In the genomic region with DNA sequence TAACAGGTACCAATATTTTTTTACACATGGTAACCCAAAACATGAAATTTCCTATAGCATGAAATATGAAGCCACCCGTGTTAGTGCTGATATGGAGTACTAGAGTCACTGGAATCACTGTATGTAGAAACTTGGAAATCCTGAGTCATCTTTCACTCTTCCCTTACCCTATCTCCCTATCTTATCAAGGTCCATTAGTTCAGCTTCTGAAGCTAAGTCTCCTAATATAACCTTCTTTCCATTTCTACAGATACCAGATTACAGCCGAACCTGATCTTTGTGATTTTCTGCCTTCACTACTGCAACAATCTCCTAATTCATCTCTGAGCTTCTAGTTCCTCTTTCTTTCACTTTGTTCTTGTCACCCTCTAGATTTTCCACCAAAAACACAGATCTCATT, we compare ENCODE assay signal across 1 cellular context.
TF ChIP-seq lines count a peak whose summit lies in the region.

No MANE protein-coding gene starts in this region.

TF ChIP-seq in A549, 52 proteins besides CTCF, POLR2A, EP300 and RAD21 (continued from another document):
- no peak for TF ChIP-seq PHF8 (IDR thresholded peaks at IDR 0.05; ENCODE audit: borderline replicate concordance, low read depth)
- no peak for TF ChIP-seq EHMT2 (IDR thresholded peaks at IDR 0.05; ENCODE audit: low read depth)
